ENCODE assay signal across 15 cellular contexts in genomic region chr1:63487336-63488065, GRCh38. TPM values are rescaled to one million over a fixed set of nuclear protein-coding genes. Genes with fewer than 3 reads are reported as not detected.
DNase-seq lines count a peak whose midpoint lies in the region; ATAC-seq, FAIRE-seq and TF ChIP-seq lines count a peak whose summit lies in the region.
"Had no signal": no experiment of that assay in that cellular context is flagged by ENCODE, and none has a peak within 500 bp of the region (broad histone marks: within the 10 kb centered on the region; RNA-seq: fewer than 3 reads in every experiment).

No MANE protein-coding gene starts in this region.

- H3K27me3 ChIP-seq in gastroesophageal sphincter: no peaks in the 10 kb centered on the region
- no peaks in the 10 kb centered on the region for H3K27me3 ChIP-seq in pancreas
- H3K27me3 ChIP-seq: vagina had no signal

- FAIRE-seq in pancreas (lab: Jason Lieb, UNC): peak; percentile 95

- no peak for TF ChIP-seq CTCF in HFF-Myc (IDR thresholded peaks at IDR 0.05; ENCODE audit: low read depth, low read length, missing control alignments)
- TF ChIP-seq CTCF in astrocyte of the cerebellum (IDR thresholded peaks at IDR 0.05; ENCODE audit: low read depth, low read length, missing control alignments): no peak
- no peak for TF ChIP-seq CTCF in gastroesophageal sphincter (IDR thresholded peaks at IDR 0.05)
- TF ChIP-seq CTCF in pancreas (IDR thresholded peaks at IDR 0.05): no peak

- in situ Hi-C loops in astrocyte of the cerebellum (cut with HindIII; ENCODE audit: low sequenced_read_pairs): no loop called here

- H3K27ac ChIP-seq in gastroesophageal sphincter (peak overlapping the region; percentile 47 to 66 (median 60)), pancreas (no peak overlapping the region)
- H3K27ac ChIP-seq: RWPE1, skin epidermis, vagina had no signal

- H3K4me3 ChIP-seq in HFF-Myc (replicated peaks; ENCODE audit: low read depth, low read length): no peak overlapping the region
- no peak overlapping the region for H3K4me3 ChIP-seq in astrocyte of the cerebellum (ENCODE audit: low read depth, low read length)
- no peak overlapping the region for H3K4me3 ChIP-seq in gastroesophageal sphincter
- no peak overlapping the region for H3K4me3 ChIP-seq in pancreas
- H3K4me3 ChIP-seq: skin epidermis, vagina had no signal

- no peak for TF ChIP-seq POLR2A in gastroesophageal sphincter (IDR thresholded peaks at IDR 0.05)

- intact Hi-C loops in pancreas (cut with DNase I): no loop called here

- DNase-seq in HFF-Myc (ENCODE audit: extremely low read depth, low read depth) (peak; percentile 45), astrocyte of the cerebellum (ENCODE audit: low read depth) (peak; percentile 83), pancreas (no peak), 8988T (no peak), NCI-H524 (lab: John Stamatoyannopoulos, UW) (no peak)
- DNase-seq: activated CD4-positive, alpha-beta T cell treated with anti-CD3 and anti-CD28 coated beads, Interleukin-2, amount 10 ng/mL, durations not matched to agents 7 days and 5 days; amygdala; NCI-H1436; NCI-H510A treated with DMSO at 0.1 percent for 48 hours; stimulated activated naive CD8-positive, alpha-beta T cell treated with anti-CD3 and anti-CD28 coated beads, Interleukin-15, Interleukin-2, amounts not matched to agents 100 U/mL and 50 U/mL, for 24 hours had no signal

- TF ChIP-seq EP300 in gastroesophageal sphincter (IDR thresholded peaks at IDR 0.05): no peak

- ATAC-seq in gastroesophageal sphincter (peak; percentile 48), pancreas (no peak), GM21529 (IDR thresholded peaks at IDR 0.05; ENCODE audit: unreplicated experiment) (no peak)
- ATAC-seq: stimulated activated naive CD8-positive, alpha-beta T cell treated with anti-CD3 and anti-CD28 coated beads, Interleukin-15, Interleukin-2, amounts not matched to agents 100 U/mL and 50 U/mL, for 24 hours had no signal

- H3K4me1 ChIP-seq in gastroesophageal sphincter (peaks cover 0 to 33% (median 12%) of the 10 kb centered on the region in 3 donors), pancreas (no peaks in the 10 kb centered on the region)
- H3K4me1 ChIP-seq: vagina had no signal

- H3K36me3 ChIP-seq in gastroesophageal sphincter (no peaks in the 10 kb centered on the region), pancreas (no peaks in the 10 kb centered on the region)
- H3K36me3 ChIP-seq: vagina had no signal

- H3K9me3 ChIP-seq in gastroesophageal sphincter (no peaks in the 10 kb centered on the region), pancreas (no peaks in the 10 kb centered on the region)
- H3K9me3 ChIP-seq: vagina had no signal

- 32 to 37% methylated on average over 8 of the region's 8 CpGs for WGBS in gastroesophageal sphincter (ENCODE audit: low coverage in 1 of 2), 2 donors
- WGBS in pancreas, 2 donors: 83 to 90% methylated on average over 8 of the region's 8 CpGs

RNA-seq across cellular contexts. Expression of gene ITGB3BP, which starts 35.5 kb away (rescaled TPM):
- total RNA-seq in gastroesophageal sphincter (10 to 100 TPM in 2 of 4 donors, 1 to 10 TPM in 2; 6.5 to 35.0 (median 11.3) TPM), pancreas (10 to 100 TPM in 1 of 6 donors, 1 to 10 TPM in 5; 4.3 to 15.5 (median 7.4) TPM)
- 10 to 100 TPM in 1 of 2 donors, 1 to 10 TPM in 1; 7.9 to 18.0 TPM for polyA plus RNA-seq in pancreas

RNA-seq across cellular contexts. Expression of gene EFCAB7, which starts 35.8 kb away (rescaled TPM):
- total RNA-seq in gastroesophageal sphincter (10 to 100 TPM in 2 of 4 donors, 1 to 10 TPM in 2; 6.3 to 30.0 (median 11.2) TPM), pancreas (1 to 10 TPM; 2.0 to 4.5 (median 3.2) TPM)
- polyA plus RNA-seq in pancreas: 1 to 10 TPM; 3.6 TPM

Comparison
In these comparisons a context has a peak if more than half of its experiments do, and no peak if none do; other contexts are left out.
1. DNase-seq: peak in HFF-Myc (single experiment) and astrocyte of the cerebellum (single experiment); none in pancreas (0 of 6), 8988T (single experiment) and NCI-H524 (0 of 2).
2. H3K27ac ChIP-seq: peak in gastroesophageal sphincter (4 of 4); none in pancreas (0 of 4).